18 cellular contexts compared by ENCODE assay signal in the genomic region with DNA sequence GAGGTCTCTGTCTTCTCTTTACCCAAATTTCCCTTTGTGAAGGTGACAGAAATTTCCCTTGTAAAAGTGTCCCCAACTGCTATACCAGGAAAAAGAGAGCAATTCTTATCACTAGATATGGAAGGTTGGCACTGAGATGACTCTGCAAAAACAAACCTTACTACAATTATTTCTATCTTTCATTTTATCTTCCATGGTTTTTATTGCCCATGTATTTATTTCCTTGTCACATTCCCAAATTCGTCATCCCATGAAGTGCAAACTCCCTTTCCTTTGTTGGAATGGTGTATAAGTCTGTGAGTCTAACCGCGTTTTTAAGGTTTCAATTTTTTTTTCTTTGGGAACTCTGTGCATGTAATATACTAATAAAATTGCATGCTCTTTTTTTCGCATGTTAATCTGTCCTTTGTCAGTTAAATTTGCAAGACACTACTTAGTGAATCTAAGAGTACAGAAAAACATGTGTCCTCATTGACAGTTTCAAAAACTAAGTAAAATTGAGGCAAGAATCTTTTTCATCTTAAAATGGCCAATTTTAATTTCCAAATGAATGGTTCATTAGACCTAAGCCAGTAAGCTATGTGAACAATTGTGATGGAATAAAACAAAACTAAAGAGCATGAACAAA.
"Had no signal": no experiment of that assay in that cellular context is flagged by ENCODE, and none has a peak within 500 bp of the region (broad histone marks: within the 10 kb centered on the region; RNA-seq: fewer than 3 reads in every experiment).

No MANE protein-coding gene starts in this region.

- H3K4me3 ChIP-seq: lung, neural progenitor cell, ovary, spleen had no signal

- ATAC-seq: effector memory CD8-positive, alpha-beta T cell; foreskin keratinocyte; sciatic nerve had no signal

- FAIRE-seq: astrocyte had no signal

- H3K4me2 ChIP-seq: neural progenitor cell had no signal

- H3K9me3 ChIP-seq: ovary, spleen had no signal

- H3K36me3 ChIP-seq: neural progenitor cell, ovary, spleen, WERI-Rb-1 had no signal

- H3K27me3 ChIP-seq: foreskin keratinocyte, neural progenitor cell, ovary, spleen had no signal

- H3K27ac ChIP-seq: foreskin keratinocyte, neural progenitor cell, ovary, spleen, WERI-Rb-1 had no signal

- H3K9ac ChIP-seq: neural progenitor cell had no signal

- H3K27me3 Mint-ChIP-seq: effector memory CD8-positive, alpha-beta T cell had no signal

- H3K9me3 Mint-ChIP-seq: activated T-helper 1 cell treated with anti-CD3 and anti-CD28 coated beads, Interleukin-12 subunit alpha, Interleukin-12 subunit beta, Interleukin-2, Interleukin-4 antibody, amounts not matched to agents 30 ng/mL and 10 ng/mL and 1 ng/mL, durations not matched to agents 14 hours and 24 hours and 36 hours; effector memory CD8-positive, alpha-beta T cell; immature natural killer cell; neural progenitor cell had no signal

- DNase-seq: activated CD4-positive, alpha-beta T cell treated with anti-CD3 and anti-CD28 coated beads for 4 hours; activated CD8-positive, alpha-beta memory T cell treated with anti-CD3 and anti-CD28 coated beads, Interleukin-2, amount 50 U/mL, for 48 hours; dermis blood vessel endothelial cell; effector memory CD8-positive, alpha-beta T cell; foreskin keratinocyte; glutamatergic neuron; immature natural killer cell; midbrain; ovary; spleen; T-helper 1 cell; T1000; WERI-Rb-1 had no signal

- H3K27ac Mint-ChIP-seq: activated T-helper 1 cell treated with anti-CD3 and anti-CD28 coated beads, Interleukin-12 subunit alpha, Interleukin-12 subunit beta, Interleukin-2, Interleukin-4 antibody, amounts not matched to agents 30 ng/mL and 10 ng/mL and 1 ng/mL, durations not matched to agents 14 hours and 24 hours and 36 hours; effector memory CD8-positive, alpha-beta T cell; neural progenitor cell had no signal

- H3K36me3 Mint-ChIP-seq: immature natural killer cell had no signal

- H2AFZ ChIP-seq: neural progenitor cell had no signal

- H3K4me3 Mint-ChIP-seq: activated T-helper 1 cell treated with anti-CD3 and anti-CD28 coated beads, Interleukin-12 subunit alpha, Interleukin-12 subunit beta, Interleukin-2, Interleukin-4 antibody, amounts not matched to agents 30 ng/mL and 10 ng/mL and 1 ng/mL, durations not matched to agents 14 hours and 24 hours and 36 hours; effector memory CD8-positive, alpha-beta T cell; immature natural killer cell; neural progenitor cell had no signal
